In the genomic region with DNA sequence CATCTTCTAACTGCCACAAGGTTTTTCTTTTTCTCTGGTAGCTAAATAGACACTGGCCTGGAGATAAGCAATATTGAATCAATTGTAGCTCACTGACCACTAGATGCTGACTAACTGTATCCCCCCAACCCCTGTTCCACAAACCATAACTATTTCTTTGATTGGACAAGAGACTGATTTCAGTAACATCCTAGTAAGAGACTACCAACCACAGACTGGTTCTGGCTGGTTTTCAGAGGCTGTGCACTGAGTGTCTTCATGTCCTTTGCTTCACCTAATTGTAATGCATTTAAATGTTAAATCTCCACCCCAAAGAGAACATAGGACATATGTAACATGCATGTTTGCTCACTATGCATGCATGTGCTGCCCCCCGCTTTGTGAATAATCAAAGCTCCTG, we compare ENCODE assay signal across 15 cellular contexts. TPM values are rescaled to one million over a fixed set of nuclear protein-coding genes. Genes with fewer than 3 reads are reported as not detected.
DNase-seq lines count a peak whose midpoint lies in the region; ATAC-seq and TF ChIP-seq lines count a peak whose summit lies in the region.
"Had no signal": no experiment of that assay in that cellular context is flagged by ENCODE, and none has a peak within 500 bp of the region (broad histone marks: within the 10 kb centered on the region; RNA-seq: fewer than 3 reads in every experiment).

No MANE protein-coding gene starts in this region.

- no peak overlapping the region for H3K4me3 ChIP-seq in BLaER1 treated with 17β-estradiol and CSF1 and Interleukin-3, amounts not matched to agents 10 nM and 100 nM
- H3K4me3 ChIP-seq in DND-41 (ENCODE audit: low read depth in 1 of 2, low read length in 2 of 2): peak overlapping the region in 1 of 2 experiments; percentile 75; a peak in 2 of 4 replicates
- H3K4me3 ChIP-seq in lower lobe of right lung: no peak overlapping the region
- H3K4me3 ChIP-seq: esophagus squamous epithelium, right atrium auricular region, thoracic aorta had no signal

- H3K9ac ChIP-seq in BLaER1 treated with 17β-estradiol and CSF1 and Interleukin-3, amounts not matched to agents 10 nM and 100 nM: no peak overlapping the region
- H3K9ac ChIP-seq in DND-41 (ENCODE audit: low read depth, low read length): peak overlapping the region; percentile 65

- POLR2A ChIA-PET in activated CD4-positive, alpha-beta memory T cell treated with anti-CD3 and anti-CD28 coated beads for 36 hours (lab: Charles Lee): interaction anchor here (1.4 to 3.1 kb wide), 2 partner anchors 10 to 28 kb away, joined by 4 to 10 read pairs; no protein-coding TSS in a partner anchor

- intact Hi-C loops in activated CD4-positive, alpha-beta memory T cell treated with anti-CD3 and anti-CD28 coated beads for 36 hours (cut with micrococcal nuclease): loop anchor here (1.0 to 10.0 kb wide), 3 partner anchors 45 to 488 kb away; partner anchors contain the start of gene GFPT1
- intact Hi-C loops in lower lobe of right lung (cut with DNase I) (no loop called here), Calu3 (cut with micrococcal nuclease; ENCODE audit: unreplicated experiment) (no loop called here)

- TF ChIP-seq CTCF in DND-41 (IDR thresholded peaks at IDR 0.05; ENCODE audit: borderline replicate concordance, extremely low read depth, low read length, poor library complexity, severe bottlenecking): no peak
- TF ChIP-seq CTCF in lower lobe of right lung (IDR thresholded peaks at IDR 0.05): no peak
- no peak for TF ChIP-seq CTCF in Calu3 (IDR thresholded peaks at IDR 0.05; ENCODE audit: unreplicated experiment)

- ATAC-seq in DND-41 (ENCODE audit: insufficient read depth, low read depth) (no peak), lower lobe of right lung (no peak), HG02571 (IDR thresholded peaks at IDR 0.05; ENCODE audit: unreplicated experiment) (no peak)
- ATAC-seq: SK-N-SH treated with all-trans-retinoic acid at 6 μM for 48 hours had no signal

- peaks cover 6% of the 10 kb centered on the region for H3K9me3 Mint-ChIP-seq in activated CD4-positive, alpha-beta memory T cell treated with anti-CD3 and anti-CD28 coated beads for 36 hours
- no peaks in the 10 kb centered on the region for H3K9me3 Mint-ChIP-seq in Calu3 (ENCODE audit: low read depth, unreplicated experiment)
- H3K9me3 Mint-ChIP-seq: nephron progenitor cell had no signal

- H3K27me3 ChIP-seq in BLaER1 treated with 17β-estradiol and CSF1 and Interleukin-3, amounts not matched to agents 10 nM and 100 nM: no peaks in the 10 kb centered on the region
- H3K27me3 ChIP-seq in DND-41 (ENCODE audit: insufficient read depth, low read length, poor library complexity) (no peaks in the 10 kb centered on the region), lower lobe of right lung (ENCODE audit: low read depth) (no peaks in the 10 kb centered on the region)
- H3K27me3 ChIP-seq: esophagus squamous epithelium, right atrium auricular region had no signal

- no peaks in the 10 kb centered on the region for H3K27me3 Mint-ChIP-seq in activated CD4-positive, alpha-beta memory T cell treated with anti-CD3 and anti-CD28 coated beads for 36 hours
- H3K27me3 Mint-ChIP-seq in Calu3 (ENCODE audit: unreplicated experiment): no peaks in the 10 kb centered on the region

- DNase-seq in DND-41: peak; percentile 47
- peak; percentile 47 for DNase-seq in activated CD4-positive, alpha-beta memory T cell treated with anti-CD3 and anti-CD28 coated beads for 36 hours
- no peak for DNase-seq in lower lobe of right lung
- no peak for DNase-seq in NCI-H345 (lab: John Stamatoyannopoulos, UW)
- no peak for DNase-seq in Calu3
- DNase-seq: DMS79, esophagus squamous epithelium, glutamatergic neuron, NCI-H524 treated with DMSO at 0.1 percent for 48 hours, nephron progenitor cell had no signal

- peak overlapping the region; percentile 86 for H3K4me3 Mint-ChIP-seq in activated CD4-positive, alpha-beta memory T cell treated with anti-CD3 and anti-CD28 coated beads for 36 hours
- H3K4me3 Mint-ChIP-seq in Calu3 (ENCODE audit: low read depth, unreplicated experiment): no peak overlapping the region
- H3K4me3 Mint-ChIP-seq: nephron progenitor cell had no signal

- H3K4me2 ChIP-seq in BLaER1 treated with 17β-estradiol and CSF1 and Interleukin-3, amounts not matched to agents 10 nM and 100 nM: peak overlapping the region; percentile 6 to 93 (median 90); a peak in 20 of 22 replicates
- H3K4me2 ChIP-seq in DND-41 (ENCODE audit: insufficient read depth, low read length): peak overlapping the region; percentile 87

- no TSS peak for BruUV-seq in Calu3 (replicated peaks; lab: Mats Ljungman, UMichigan)

- H3K36me3 Mint-ChIP-seq in activated CD4-positive, alpha-beta memory T cell treated with anti-CD3 and anti-CD28 coated beads for 36 hours: peaks cover 8% of the 10 kb centered on the region
- H3K36me3 Mint-ChIP-seq in Calu3 (ENCODE audit: insufficient read depth, unreplicated experiment): peaks cover 34% of the 10 kb centered on the region

- peaks cover 0 to 3% (median 1%) of the 10 kb centered on the region in 11 experiments; a peak in 10 of 22 replicates for H4K20me1 ChIP-seq in BLaER1 treated with 17β-estradiol and CSF1 and Interleukin-3, amounts not matched to agents 10 nM and 100 nM
- H4K20me1 ChIP-seq in DND-41 (ENCODE audit: insufficient read depth, low read length): peaks cover 2% of the 10 kb centered on the region; the same call in 1 of the 2 replicates

- CTCF ChIA-PET in activated CD4-positive, alpha-beta memory T cell treated with anti-CD3 and anti-CD28 coated beads for 36 hours (lab: Charles Lee): interaction anchor here (0.6 to 3.0 kb wide), 9 partner anchors 18 to 89 kb away, joined by 3 to 25 read pairs (median 3); no protein-coding TSS in a partner anchor
- CTCF ChIA-PET in Calu3 (lab: Charles Lee): interaction anchor here (0.7 kb wide), 1 partner anchor 64 kb away, joined by 3 read pairs; no protein-coding TSS in a partner anchor

- H3K9me3 ChIP-seq in BLaER1 treated with 17β-estradiol and CSF1 and Interleukin-3, amounts not matched to agents 10 nM and 100 nM (replicated peaks in 1 of 11): no peaks in the 10 kb centered on the region
- no peaks in the 10 kb centered on the region for H3K9me3 ChIP-seq in DND-41 (ENCODE audit: insufficient read depth, low read length, severe bottlenecking)
- H3K9me3 ChIP-seq in lower lobe of right lung: no peaks in the 10 kb centered on the region
- H3K9me3 ChIP-seq: esophagus squamous epithelium, right atrium auricular region, thoracic aorta had no signal

- peaks cover 29% of the 10 kb centered on the region for H3K79me2 ChIP-seq in DND-41 (ENCODE audit: insufficient read depth, low read length)

- H3K27ac ChIP-seq in BLaER1 treated with 17β-estradiol and CSF1 and Interleukin-3, amounts not matched to agents 10 nM and 100 nM: no peak overlapping the region
- H3K27ac ChIP-seq in DND-41 (ENCODE audit: low read length): peak overlapping the region; percentile 96
- H3K27ac ChIP-seq in lower lobe of right lung: peak overlapping the region; percentile 11
- H3K27ac ChIP-seq: right atrium auricular region had no signal

- H3K4me1 ChIP-seq in BLaER1 treated with 17β-estradiol and CSF1 and Interleukin-3, amounts not matched to agents 10 nM and 100 nM: peaks cover 50 to 69% (median 56%) of the 10 kb centered on the region in 10 experiments
- H3K4me1 ChIP-seq in DND-41 (ENCODE audit: insufficient read depth, low read length): peaks cover 73% of the 10 kb centered on the region
- peaks cover 40% of the 10 kb centered on the region for H3K4me1 ChIP-seq in lower lobe of right lung

- H3K27ac Mint-ChIP-seq in activated CD4-positive, alpha-beta memory T cell treated with anti-CD3 and anti-CD28 coated beads for 36 hours: peak overlapping the region; percentile 99
- H3K27ac Mint-ChIP-seq in Calu3 (ENCODE audit: unreplicated experiment): no peak overlapping the region
- H3K27ac Mint-ChIP-seq: nephron progenitor cell had no signal

- peak overlapping the region; percentile 41; the same call in 1 of the 2 replicates for H2AFZ ChIP-seq in DND-41 (ENCODE audit: low read depth, low read length)

- peaks cover 52% of the 10 kb centered on the region for H3K4me1 Mint-ChIP-seq in activated CD4-positive, alpha-beta memory T cell treated with anti-CD3 and anti-CD28 coated beads for 36 hours (ENCODE audit: low read depth)
- H3K4me1 Mint-ChIP-seq in Calu3 (ENCODE audit: low read depth, unreplicated experiment): peaks cover 22% of the 10 kb centered on the region

- H3K36me3 ChIP-seq in BLaER1 treated with 17β-estradiol and CSF1 and Interleukin-3, amounts not matched to agents 10 nM and 100 nM: no peaks in the 10 kb centered on the region
- H3K36me3 ChIP-seq in DND-41 (ENCODE audit: insufficient read depth, low read length): peaks cover 3% of the 10 kb centered on the region; the same call in 1 of the 2 replicates
- H3K36me3 ChIP-seq in lower lobe of right lung: no peaks in the 10 kb centered on the region
- H3K36me3 ChIP-seq: esophagus squamous epithelium, right atrium auricular region, thoracic aorta had no signal

RNA-seq across cellular contexts. Expression of gene AAK1, which starts 3.2 kb away (rescaled TPM):
- total RNA-seq in activated CD4-positive, alpha-beta memory T cell treated with anti-CD3 and anti-CD28 coated beads for 36 hours: 10 to 100 TPM; 95.2 to 99.3 TPM
- total RNA-seq in lower lobe of right lung (73.3 TPM), Calu3 (2022) (46.7 and 60.1 TPM in 2 replicates)

Comparison
In these comparisons a context has a peak if more than half of its experiments do, and no peak if none do; other contexts are left out.
1. H3K27ac ChIP-seq: peak in DND-41 (single experiment) and lower lobe of right lung (single experiment); none in BLaER1 treated with 17β-estradiol and CSF1 and Interleukin-3, amounts not matched to agents 10 nM and 100 nM (0 of 11).
2. DNase-seq: peak in DND-41 (single experiment) and activated CD4-positive, alpha-beta memory T cell treated with anti-CD3 and anti-CD28 coated beads for 36 hours (single experiment); none in lower lobe of right lung (single experiment), NCI-H345 (single experiment) and Calu3 (single experiment).